8 cellular contexts compared by ENCODE assay signal in genomic region chr3:182618085-182618732, GRCh38.
DNase-seq lines count a peak whose midpoint lies in the region; ATAC-seq, FAIRE-seq and TF ChIP-seq lines count a peak whose summit lies in the region.

No MANE protein-coding gene starts in this region.

- no peak for TF ChIP-seq POLR2A in IMR-90 (IDR thresholded peaks at IDR 0.05; ENCODE audit: low read depth, low read length)

- in situ Hi-C loops in IMR-90 (cut with MboI; ENCODE audit: low sequenced_read_pairs): no loop called here

- ATAC-seq in IMR-90 (ENCODE audit: low read depth): no peak
- ATAC-seq in GM18520 (IDR thresholded peaks at IDR 0.05; ENCODE audit: unreplicated experiment): no peak

- no peak overlapping the region for H2AFZ ChIP-seq in IMR-90 (replicated peaks; ENCODE audit: low read length, poor library complexity)

- no peak for FAIRE-seq in urothelium cell line (lab: Jason Lieb, UNC)

- no peak overlapping the region for H3K14ac ChIP-seq in IMR-90 (replicated peaks; ENCODE audit: low read depth, low read length)

- no peak overlapping the region for H3K56ac ChIP-seq in IMR-90 (ENCODE audit: extremely low read depth, insufficient read depth, low read length)

- H3K36me3 ChIP-seq in IMR-90 (ENCODE audit: control insufficient read depth, insufficient read depth, low read length): no peaks in the 10 kb centered on the region

- H2BK15ac ChIP-seq in IMR-90 (ENCODE audit: low read depth, low read length): no peak overlapping the region

- no peak overlapping the region for H2AK5ac ChIP-seq in IMR-90 (ENCODE audit: low read depth, low read length)

- no TSS peak for BruUV-seq in IMR-90 (replicated peaks; lab: Mats Ljungman, UMichigan)

- POLR2A ChIA-PET in IMR-90 (lab: Charles Lee; ENCODE audit: unreplicated experiment): no interaction called here

- WGBS in IMR-90 (ENCODE audit: extremely low coverage in 2 of 2, insufficient read length in 1 of 2), 2 experiments: no CpG with 5 or more reads among the region's 8 CpGs

- no peak overlapping the region for H3K23ac ChIP-seq in IMR-90 (ENCODE audit: low read depth, low read length)

- dilution Hi-C loops in IMR-90 (cut with HindIII; ENCODE audit: low sequenced_read_pairs, unreplicated experiment): no loop called here

- TF ChIP-seq CTCF in AG10803 (conservative IDR thresholded peaks at IDR 0.05; ENCODE audit: low read length): peak; percentile 37
- 0 out of 2 replicates have a peak, but pooled peaks have one; percentile 12 for TF ChIP-seq CTCF in IMR-90 (conservative IDR thresholded peaks at IDR 0.05; ENCODE audit: low read depth, low read length)
- TF ChIP-seq CTCF in fibroblast of the aortic adventitia (IDR thresholded peaks at IDR 0.05; ENCODE audit: insufficient read depth, low read length): peak; percentile 17

- no peaks in the 10 kb centered on the region for H3K27me3 ChIP-seq in IMR-90 (ENCODE audit: control insufficient read depth, insufficient read depth, low read length)

- no peaks in the 10 kb centered on the region for H3K4me1 ChIP-seq in IMR-90 (ENCODE audit: control insufficient read depth, insufficient read depth, low read length)

- no peak overlapping the region for H4K5ac ChIP-seq in IMR-90 (ENCODE audit: low read depth, low read length)

- no peak overlapping the region for H4K91ac ChIP-seq in IMR-90 (ENCODE audit: insufficient read depth, low read depth, low read length)

- no peaks in the 10 kb centered on the region for H3K9me1 ChIP-seq in IMR-90 (ENCODE audit: insufficient read depth, low read length)

- TF ChIP-seq RAD21 in IMR-90 (IDR thresholded peaks at IDR 0.05; ENCODE audit: low read length): peak; percentile 24; the same call in 1 of the 2 replicates

- H2BK5ac ChIP-seq in IMR-90 (ENCODE audit: low read depth, low read length, poor library complexity, severe bottlenecking): no peak overlapping the region

- no peak overlapping the region for H2BK20ac ChIP-seq in IMR-90 (ENCODE audit: low read depth, low read length)

- peaks cover 2% of the 10 kb centered on the region; the same call in 1 of the 2 replicates for H3K9me3 ChIP-seq in IMR-90 (ENCODE audit: control insufficient read depth, insufficient read depth, low read length)

- H3K9me3 Mint-ChIP-seq in activated naive CD4-positive, alpha-beta T cell treated with anti-CD3 and anti-CD28 coated beads for 36 hours: no peaks in the 10 kb centered on the region
- H3K9me3 Mint-ChIP-seq in activated T-helper 2 cell treated with anti-CD3 and anti-CD28 coated beads, Interferon-gamma antibody, Interleukin-2, Interleukin-4, amounts not matched to agents 10 μg/mL and 5 μg/mL and 100 μg/mL, durations not matched to agents 14 hours and 24 hours and 36 hours: no peaks in the 10 kb centered on the region

- H3K4me3 Mint-ChIP-seq in activated naive CD4-positive, alpha-beta T cell treated with anti-CD3 and anti-CD28 coated beads for 36 hours: no peak overlapping the region
- H3K4me3 Mint-ChIP-seq in activated T-helper 2 cell treated with anti-CD3 and anti-CD28 coated beads, Interferon-gamma antibody, Interleukin-2, Interleukin-4, amounts not matched to agents 10 μg/mL and 5 μg/mL and 100 μg/mL, durations not matched to agents 14 hours and 24 hours and 36 hours (ENCODE audit: low read depth): no peak overlapping the region

- H3K4me3 ChIP-seq in AG10803 (ENCODE audit: low read length) (no peak overlapping the region), IMR-90 (ENCODE audit: insufficient read depth, low read depth, low read length) (no peak overlapping the region), fibroblast of the aortic adventitia (ENCODE audit: low read depth, low read length) (no peak overlapping the region)

- H3K18ac ChIP-seq in IMR-90 (ENCODE audit: low read depth, low read length): no peak overlapping the region

- no peak overlapping the region for H3K27ac Mint-ChIP-seq in activated naive CD4-positive, alpha-beta T cell treated with anti-CD3 and anti-CD28 coated beads for 36 hours
- no peak overlapping the region for H3K27ac Mint-ChIP-seq in activated T-helper 2 cell treated with anti-CD3 and anti-CD28 coated beads, Interferon-gamma antibody, Interleukin-2, Interleukin-4, amounts not matched to agents 10 μg/mL and 5 μg/mL and 100 μg/mL, durations not matched to agents 14 hours and 24 hours and 36 hours

- no peak overlapping the region for H2BK120ac ChIP-seq in IMR-90 (ENCODE audit: low read depth, low read length)

- no peaks in the 10 kb centered on the region for H4K20me1 ChIP-seq in IMR-90 (ENCODE audit: insufficient read depth, low read length)

- intact Hi-C loops in IMR-90 (cut with micrococcal nuclease): no loop called here
- intact Hi-C loops in activated naive CD4-positive, alpha-beta T cell treated with anti-CD3 and anti-CD28 coated beads for 36 hours (cut with micrococcal nuclease): loop anchor here (1.0 to 5.0 kb wide), 2 partner anchors 64 to 909 kb away; no protein-coding TSS in a partner anchor
- intact Hi-C loops in activated T-helper 2 cell treated with anti-CD3 and anti-CD28 coated beads, Interferon-gamma antibody, Interleukin-2, Interleukin-4, amounts not matched to agents 10 μg/mL and 5 μg/mL and 100 μg/mL, durations not matched to agents 14 hours and 24 hours and 36 hours (cut with micrococcal nuclease): no loop called here

- H3K27ac ChIP-seq in IMR-90 (ENCODE audit: insufficient read depth, low read length): no peak overlapping the region

- H4K8ac ChIP-seq in IMR-90 (ENCODE audit: low read depth in 2 of 2, low read length in 2 of 2): no peak overlapping the region

- H3K4me1 Mint-ChIP-seq in activated naive CD4-positive, alpha-beta T cell treated with anti-CD3 and anti-CD28 coated beads for 36 hours (ENCODE audit: low read depth): no peaks in the 10 kb centered on the region
- H3K4me1 Mint-ChIP-seq in activated T-helper 2 cell treated with anti-CD3 and anti-CD28 coated beads, Interferon-gamma antibody, Interleukin-2, Interleukin-4, amounts not matched to agents 10 μg/mL and 5 μg/mL and 100 μg/mL, durations not matched to agents 14 hours and 24 hours and 36 hours (ENCODE audit: low read depth): no peaks in the 10 kb centered on the region

- H3K79me1 ChIP-seq in IMR-90 (ENCODE audit: low read depth in 1 of 2, low read length in 2 of 2): no peaks in the 10 kb centered on the region

- DNase-seq in AG10803 (ENCODE audit: low read depth) (peak; percentile 1), IMR-90 (no peak), OCI-M1 (lab: John Stamatoyannopoulos, UW) (peak; percentile 48), fibroblast of the aortic adventitia (ENCODE audit: low read depth) (peak; percentile 2), urothelium cell line (ENCODE audit: low spot score) (peak; percentile 14)
- DNase-seq in activated naive CD4-positive, alpha-beta T cell treated with anti-CD3 and anti-CD28 coated beads for 36 hours: no peak
- DNase-seq in activated T-helper 2 cell treated with anti-CD3 and anti-CD28 coated beads, Interferon-gamma antibody, Interleukin-2, Interleukin-4, amounts not matched to agents 10 μg/mL and 5 μg/mL and 100 μg/mL, durations not matched to agents 14 hours and 24 hours and 36 hours (ENCODE audit: low spot score): no peak

- H3K9ac ChIP-seq in IMR-90 (ENCODE audit: low read depth, low read length): no peak overlapping the region

- no peaks in the 10 kb centered on the region for H3K36me3 Mint-ChIP-seq in activated naive CD4-positive, alpha-beta T cell treated with anti-CD3 and anti-CD28 coated beads for 36 hours (ENCODE audit: low read depth)
- H3K36me3 Mint-ChIP-seq in activated T-helper 2 cell treated with anti-CD3 and anti-CD28 coated beads, Interferon-gamma antibody, Interleukin-2, Interleukin-4, amounts not matched to agents 10 μg/mL and 5 μg/mL and 100 μg/mL, durations not matched to agents 14 hours and 24 hours and 36 hours (ENCODE audit: low read depth): no peaks in the 10 kb centered on the region

- no peak overlapping the region for H3K4me2 ChIP-seq in IMR-90 (ENCODE audit: low read depth, low read length)

- CTCF ChIA-PET in IMR-90 (lab: Yijun Ruan, JAX): interaction anchor here (0.6 kb wide), 1 partner anchor 657 kb away, joined by 3 read pairs; no protein-coding TSS in a partner anchor
- CTCF ChIA-PET in activated naive CD4-positive, alpha-beta T cell treated with anti-CD3 and anti-CD28 coated beads for 36 hours (lab: Charles Lee): no interaction called here

- no peak overlapping the region for H2AK9ac ChIP-seq in IMR-90 (replicated peaks; ENCODE audit: low read depth, low read length, poor library complexity)

- H3K27me3 Mint-ChIP-seq in activated naive CD4-positive, alpha-beta T cell treated with anti-CD3 and anti-CD28 coated beads for 36 hours (ENCODE audit: low read depth): peaks cover 9% of the 10 kb centered on the region
- H3K27me3 Mint-ChIP-seq in activated T-helper 2 cell treated with anti-CD3 and anti-CD28 coated beads, Interferon-gamma antibody, Interleukin-2, Interleukin-4, amounts not matched to agents 10 μg/mL and 5 μg/mL and 100 μg/mL, durations not matched to agents 14 hours and 24 hours and 36 hours (ENCODE audit: low read depth): peaks cover 4% of the 10 kb centered on the region

- no peak overlapping the region for H3K4ac ChIP-seq in IMR-90 (ENCODE audit: low read depth, low read length)

TF ChIP-seq in IMR-90, 13 proteins besides CTCF, POLR2A, EP300 and RAD21:
- TF ChIP-seq MAFK (IDR thresholded peaks at IDR 0.05; ENCODE audit: low read depth, low read length): no peak
- no peak for TF ChIP-seq CHD1 (IDR thresholded peaks at IDR 0.05; ENCODE audit: low read depth, low read length)

Comparison
In these comparisons a context has a peak if more than half of its experiments do, and no peak if none do; other contexts are left out.
1. DNase-seq: peak in AG10803 (single experiment), OCI-M1 (single experiment), fibroblast of the aortic adventitia (single experiment) and urothelium cell line (single experiment); none in IMR-90 (single experiment), activated naive CD4-positive, alpha-beta T cell treated with anti-CD3 and anti-CD28 coated beads for 36 hours (single experiment) and activated T-helper 2 cell treated with anti-CD3 and anti-CD28 coated beads, Interferon-gamma antibody, Interleukin-2, Interleukin-4, amounts not matched to agents 10 μg/mL and 5 μg/mL and 100 μg/mL, durations not matched to agents 14 hours and 24 hours and 36 hours (single experiment).
2. Peak in every context shown above with its lines, with median percentiles within 50 percentile points of each other: CTCF ChIP-seq.